1 cellular context compared by ENCODE assay signal in the genomic region with DNA sequence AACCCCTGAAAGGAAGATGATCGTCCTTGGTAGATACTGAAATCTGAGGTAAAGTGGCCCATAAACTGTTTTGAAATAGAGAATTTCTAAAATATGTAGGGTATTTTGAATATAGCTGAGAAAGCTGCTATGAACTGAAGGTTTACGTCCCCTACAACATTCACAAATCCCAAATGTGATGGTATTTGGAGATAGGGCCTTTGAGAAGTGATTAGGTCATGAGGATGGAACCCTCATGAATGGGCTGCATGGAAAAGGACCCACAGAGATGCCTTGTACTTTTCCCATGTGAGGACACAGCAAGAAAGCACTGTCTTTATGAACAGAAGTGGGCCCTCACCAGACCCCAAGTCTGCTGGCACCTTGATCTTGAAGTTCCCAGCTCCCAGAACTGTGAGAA.
TF ChIP-seq lines count a peak whose summit lies in the region.

No MANE protein-coding gene starts in this region.

TF ChIP-seq in SK-N-SH, 30 proteins besides CTCF, POLR2A, EP300 and RAD21:
- TF ChIP-seq, protein P1, sequence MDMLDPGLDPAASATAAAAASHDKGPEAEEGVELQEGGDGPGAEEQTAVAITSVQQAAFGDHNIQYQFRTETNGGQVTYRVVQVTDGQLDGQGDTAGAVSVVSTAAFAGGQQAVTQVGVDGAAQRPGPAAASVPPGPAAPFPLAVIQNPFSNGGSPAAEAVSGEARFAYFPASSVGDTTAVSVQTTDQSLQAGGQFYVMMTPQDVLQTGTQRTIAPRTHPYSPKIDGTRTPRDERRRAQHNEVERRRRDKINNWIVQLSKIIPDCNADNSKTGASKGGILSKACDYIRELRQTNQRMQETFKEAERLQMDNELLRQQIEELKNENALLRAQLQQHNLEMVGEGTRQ (IDR thresholded peaks at IDR 0.05; ENCODE audit: borderline replicate concordance, low read depth, low read length) = no peak
- TF ChIP-seq YY1 (IDR thresholded peaks at IDR 0.05; ENCODE audit: low read depth) (no peak), RFX5 (IDR thresholded peaks at IDR 0.05; ENCODE audit: low read length) (no peak), NFIC (IDR thresholded peaks at IDR 0.05; ENCODE audit: borderline replicate concordance) (no peak), FOXM1 (IDR thresholded peaks at IDR 0.05; ENCODE audit: low read depth) (no peak), USF1 (IDR thresholded peaks at IDR 0.05; ENCODE audit: borderline replicate concordance, low read depth) (no peak), JUND (IDR thresholded peaks at IDR 0.05) (no peak), SIN3A (IDR thresholded peaks at IDR 0.05; ENCODE audit: borderline replicate concordance, low read depth, low read length) (no peak), TCF12 (IDR thresholded peaks at IDR 0.05) (no peak)
